8 cellular contexts compared by ENCODE assay signal in genomic region chr7:129635300-129636029, GRCh38. TPM values are rescaled to one million over a fixed set of nuclear protein-coding genes. Genes with fewer than 3 reads are reported as not detected.
A peak's percentile ranks its signal among the peaks of the same experiment; 100 is the strongest.
DNase-seq lines count a peak whose midpoint lies in the region; ATAC-seq, FAIRE-seq and TF ChIP-seq lines count a peak whose summit lies in the region.

No MANE protein-coding gene starts in this region.

- ATAC-seq in GM21576 (IDR thresholded peaks at IDR 0.05; ENCODE audit: unreplicated experiment): peak; percentile 90
- peak; percentile 82 for ATAC-seq in foreskin keratinocyte
- peak; percentile 75 to 99 (median 97) for ATAC-seq in pancreas
- no peak for ATAC-seq in GM19324 (IDR thresholded peaks at IDR 0.05; ENCODE audit: low FRiP score, unreplicated experiment)

- H3K4me2 ChIP-seq in Loucy (ENCODE audit: low read depth, low read length, poor library complexity, severe bottlenecking): no peak overlapping the region

- DNase-seq in D341Med (ENCODE audit: low spot score): peak; percentile 79
- peak; percentile 32 for DNase-seq in SHP77 treated with DMSO at 0.1 percent for 48 hours (lab: John Stamatoyannopoulos, UW)
- DNase-seq in activated effector memory CD4-positive, alpha-beta T cell treated with anti-CD3 and anti-CD28 coated beads, Interleukin-2, amount 50 U/mL, for 16 hours: peak; percentile 83
- peak in 1 of 2 donors; percentile 57 for DNase-seq in foreskin keratinocyte
- peak in 5 of 6 donors; percentile 40 to 57 (median 45) for DNase-seq in pancreas

- H3K27ac ChIP-seq in foreskin keratinocyte (no peak overlapping the region), pancreas (no peak overlapping the region)

- H4K20me1 ChIP-seq in Loucy (ENCODE audit: insufficient read depth, low read length, poor library complexity, severe bottlenecking): peaks cover 26% of the 10 kb centered on the region

- no peaks in the 10 kb centered on the region for H3K36me3 ChIP-seq in Loucy (ENCODE audit: insufficient read depth, low read length)
- no peaks in the 10 kb centered on the region for H3K36me3 ChIP-seq in pancreas

- no peaks in the 10 kb centered on the region for H3K27me3 ChIP-seq in Loucy (ENCODE audit: insufficient read depth, low read length, poor library complexity, severe bottlenecking)
- H3K27me3 ChIP-seq in foreskin keratinocyte: no peaks in the 10 kb centered on the region
- H3K27me3 ChIP-seq in pancreas: no peaks in the 10 kb centered on the region

- H3K79me2 ChIP-seq in Loucy (ENCODE audit: insufficient read depth, low read length): peaks cover 88% of the 10 kb centered on the region

- no peaks in the 10 kb centered on the region for H3F3A ChIP-seq in Loucy (ENCODE audit: low read depth)

- no peaks in the 10 kb centered on the region for H3K9me2 ChIP-seq in Loucy (replicated peaks; ENCODE audit: low read depth, low read length)

- H2AFZ ChIP-seq in Loucy (ENCODE audit: low read length): no peak overlapping the region

- H3K9me3 ChIP-seq in Loucy (ENCODE audit: insufficient read depth, low read depth, low read length) (no peaks in the 10 kb centered on the region), pancreas (no peaks in the 10 kb centered on the region)

- intact Hi-C loops in pancreas (cut with DNase I): loop anchor here in 1 of 3 donors (10.0 kb wide), 1 partner anchor 61 kb away; no protein-coding TSS in a partner anchor

- TF ChIP-seq CTCF in Loucy (conservative IDR thresholded peaks at IDR 0.05; ENCODE audit: low read length): peak; percentile 96
- TF ChIP-seq CTCF in foreskin keratinocyte (conservative IDR thresholded peaks at IDR 0.05): peak; percentile 89
- TF ChIP-seq CTCF in pancreas (IDR thresholded peaks at IDR 0.05): peak; percentile 36 to 62 (median 56)

- H3K4me3 ChIP-seq in Loucy (ENCODE audit: low read length, poor library complexity, severe bottlenecking): no peak overlapping the region
- H3K4me3 ChIP-seq in pancreas: no peak overlapping the region

- 7 to 9% methylated on average over 6 of the region's 6 CpGs for WGBS in pancreas, 2 donors

- FAIRE-seq in pancreas (lab: Jason Lieb, UNC): no peak

- no peak overlapping the region for H3K9ac ChIP-seq in Loucy (ENCODE audit: low read depth, low read length, poor library complexity, severe bottlenecking)

- H3K4me1 ChIP-seq in Loucy (ENCODE audit: insufficient read depth, low read length, poor library complexity, severe bottlenecking): peaks cover 3% of the 10 kb centered on the region
- no peaks in the 10 kb centered on the region for H3K4me1 ChIP-seq in foreskin keratinocyte
- H3K4me1 ChIP-seq in pancreas: peaks cover 0 to 8% (median 8%) of the 10 kb centered on the region in 3 donors

RNA-seq across cellular contexts. Expression of gene NRF1, which starts 23.9 kb away (rescaled TPM):
- 11.6 and 11.7 TPM in 2 replicates for total RNA-seq in foreskin keratinocyte
- 4.8 and 6.4 TPM in 2 replicates for polyA plus RNA-seq in foreskin keratinocyte
- 10 to 100 TPM in 1 of 6 donors, 1 to 10 TPM in 5; 5.5 to 11.2 (median 7.0) TPM for total RNA-seq in pancreas
- polyA plus RNA-seq in pancreas: 1 to 10 TPM; 6.5 to 8.1 TPM
